8 cellular contexts compared by ENCODE assay signal in genomic region chr3:14461748-14462324, GRCh38. TPM values are rescaled to one million over a fixed set of nuclear protein-coding genes. Genes with fewer than 3 reads are reported as not detected.
DNase-seq lines count a peak whose midpoint lies in the region; ATAC-seq and TF ChIP-seq lines count a peak whose summit lies in the region.

No MANE protein-coding gene starts in this region.

- H3K27me3 Mint-ChIP-seq in activated CD4-positive, alpha-beta T cell treated with anti-CD3 and anti-CD28 coated beads, Interleukin-2, amount 10 ng/mL, durations not matched to agents 7 days and 5 days = no peaks in the 10 kb centered on the region
- no peaks in the 10 kb centered on the region for H3K27me3 Mint-ChIP-seq in nephron (ENCODE audit: low read depth)

- POLR2A ChIA-PET in activated CD4-positive, alpha-beta T cell treated with anti-CD3 and anti-CD28 coated beads, Interleukin-2, amount 10 ng/mL, durations not matched to agents 7 days and 5 days (lab: Charles Lee) = interaction anchor here (0.6 to 1.1 kb wide), 2 partner anchors 59 to 554 kb away, joined by 3 read pairs; no protein-coding TSS in a partner anchor

- peak; percentile 50 to 58 (median 51) for TF ChIP-seq CTCF in nephron (IDR thresholded peaks at IDR 0.05; ENCODE audit: unreplicated experiment in 3 of 3)

- H3K27ac Mint-ChIP-seq in activated CD4-positive, alpha-beta T cell treated with anti-CD3 and anti-CD28 coated beads, Interleukin-2, amount 10 ng/mL, durations not matched to agents 7 days and 5 days = peak overlapping the region; percentile 73
- H3K27ac Mint-ChIP-seq in nephron = peak overlapping the region in 1 of 3 experiments; percentile 82

- no peak for TF ChIP-seq POLR2A in erythroblast (IDR thresholded peaks at IDR 0.05; ENCODE audit: low read length)

- no peak overlapping the region for H3K4me3 Mint-ChIP-seq in activated CD4-positive, alpha-beta T cell treated with anti-CD3 and anti-CD28 coated beads, Interleukin-2, amount 10 ng/mL, durations not matched to agents 7 days and 5 days
- H3K4me3 Mint-ChIP-seq in nephron = no peak overlapping the region

- CTCF ChIA-PET in activated CD4-positive, alpha-beta T cell treated with anti-CD3 and anti-CD28 coated beads, Interleukin-2, amount 10 ng/mL, durations not matched to agents 7 days and 5 days (lab: Charles Lee) = interaction anchor here (1.2 to 2.0 kb wide), 4 partner anchors 18 to 565 kb away, joined by 3 to 8 read pairs (median 4); no protein-coding TSS in a partner anchor

- DNase-seq in stimulated activated CD4-positive, alpha-beta T cell treated with anti-CD3 and anti-CD28 coated beads, Interleukin-12 subunit alpha, Interleukin-12 subunit beta, amount 100 ng/mL, for 4 hours = peak; percentile 23
- DNase-seq in stimulated activated CD4-positive, alpha-beta T cell treated with anti-CD3 and anti-CD28 coated beads, Interleukin-1b, Interleukin-23, amount 100 ng/mL, for 48 hours = no peak
- DNase-seq in LoVo (ENCODE audit: low spot score) = peak; percentile 33
- peak; percentile 50 for DNase-seq in activated CD4-positive, alpha-beta T cell treated with anti-CD3 and anti-CD28 coated beads, Interleukin-2, amount 10 ng/mL, durations not matched to agents 7 days and 5 days
- peak; percentile 39 to 61 for DNase-seq in erythroblast (lab: John Stamatoyannopoulos, UW)
- no peak for DNase-seq in ureter (ENCODE audit: low spot score)

- no peak for ATAC-seq in GM18517 (IDR thresholded peaks at IDR 0.05; ENCODE audit: unreplicated experiment)

- peaks cover 20% of the 10 kb centered on the region for H3K36me3 Mint-ChIP-seq in activated CD4-positive, alpha-beta T cell treated with anti-CD3 and anti-CD28 coated beads, Interleukin-2, amount 10 ng/mL, durations not matched to agents 7 days and 5 days (ENCODE audit: low read depth)
- H3K36me3 Mint-ChIP-seq in nephron (ENCODE audit: low read depth) = peaks cover 31% of the 10 kb centered on the region

- H3K9me3 Mint-ChIP-seq in activated CD4-positive, alpha-beta T cell treated with anti-CD3 and anti-CD28 coated beads, Interleukin-2, amount 10 ng/mL, durations not matched to agents 7 days and 5 days = no peaks in the 10 kb centered on the region
- H3K9me3 Mint-ChIP-seq in nephron = no peaks in the 10 kb centered on the region

- H3K4me1 Mint-ChIP-seq in activated CD4-positive, alpha-beta T cell treated with anti-CD3 and anti-CD28 coated beads, Interleukin-2, amount 10 ng/mL, durations not matched to agents 7 days and 5 days = peaks cover 13% of the 10 kb centered on the region
- H3K4me1 Mint-ChIP-seq in nephron = peaks cover 30% of the 10 kb centered on the region

RNA-seq across cellular contexts. Expression of gene SLC6A6, which starts 59.4 kb away (rescaled TPM):
- total RNA-seq in activated CD4-positive, alpha-beta T cell treated with anti-CD3 and anti-CD28 coated beads, Interleukin-2, amount 10 ng/mL, durations not matched to agents 7 days and 5 days = 10 to 100 TPM; 42.0 to 43.1 TPM
- 19.4 TPM for total RNA-seq in ureter

Comparison
In these comparisons a context has a peak if more than half of its experiments do, and no peak if none do; other contexts are left out.
1. DNase-seq: peak in stimulated activated CD4-positive, alpha-beta T cell treated with anti-CD3 and anti-CD28 coated beads, Interleukin-12 subunit alpha, Interleukin-12 subunit beta, amount 100 ng/mL, for 4 hours (single experiment), LoVo (single experiment), activated CD4-positive, alpha-beta T cell treated with anti-CD3 and anti-CD28 coated beads, Interleukin-2, amount 10 ng/mL, durations not matched to agents 7 days and 5 days (single experiment) and erythroblast (2 of 2); none in stimulated activated CD4-positive, alpha-beta T cell treated with anti-CD3 and anti-CD28 coated beads, Interleukin-1b, Interleukin-23, amount 100 ng/mL, for 48 hours (single experiment) and ureter (single experiment).